ENCODE assay signal across 8 cellular contexts in genomic region chr20:7859371-7859802, GRCh38.
DNase-seq lines count a peak whose midpoint lies in the region; ATAC-seq and TF ChIP-seq lines count a peak whose summit lies in the region.

No MANE protein-coding gene starts in this region.

- TF ChIP-seq CTCF in Peyer's patch (IDR thresholded peaks at IDR 0.05): peak in 5 of 6 experiments; percentile 8 to 56 (median 37)
- TF ChIP-seq CTCF in epithelial cell of proximal tubule (conservative IDR thresholded peaks at IDR 0.05; ENCODE audit: low read depth, low read length): peak; percentile 80
- TF ChIP-seq CTCF in omental fat pad (IDR thresholded peaks at IDR 0.05): no peak

- no peaks in the 10 kb centered on the region for H3K4me1 ChIP-seq in Peyer's patch

- intact Hi-C loops in Right ventricle myocardium superior (cut with DNase I): no loop called here
- intact Hi-C loops in cardiac septum (cut with DNase I): loop anchor here (5.0 to 10.0 kb wide), 2 partner anchors 135 to 572 kb away; no protein-coding TSS in a partner anchor

- H3K36me3 ChIP-seq in Peyer's patch: no peaks in the 10 kb centered on the region

- H3K4me3 ChIP-seq in Peyer's patch: no peak overlapping the region
- H3K4me3 ChIP-seq in epithelial cell of proximal tubule (ENCODE audit: low read depth, low read length): no peak overlapping the region

- ATAC-seq in Right ventricle myocardium superior (ENCODE audit: poor library complexity): peak; percentile 55
- peak; percentile 68 for ATAC-seq in omental fat pad (ENCODE audit: low FRiP score)

- no peak overlapping the region for H3K27ac ChIP-seq in Peyer's patch

- H3K27me3 ChIP-seq in Peyer's patch: no peaks in the 10 kb centered on the region

- DNase-seq in Right ventricle myocardium superior (no peak), cardiac septum (ENCODE audit: low spot score) (no peak), LoVo (ENCODE audit: low spot score) (peak; percentile 23), Peyer's patch (no peak), epithelial cell of proximal tubule (ENCODE audit: low read depth) (no peak), omental fat pad (ENCODE audit: low spot score) (no peak), ecto neural progenitor cell (ENCODE audit: low spot score) (no peak)
- DNase-seq in activated effector memory CD4-positive, alpha-beta T cell treated with Interleukin-2 at 50 U/mL for 16 hours: no peak

- no peak for TF ChIP-seq POLR2A in Peyer's patch (IDR thresholded peaks at IDR 0.05)

- no peaks in the 10 kb centered on the region for H3K9me3 ChIP-seq in Peyer's patch

Comparison
In these comparisons a context has a peak if more than half of its experiments do, and no peak if none do; other contexts are left out.
1. CTCF ChIP-seq: peak in Peyer's patch (5 of 6) and epithelial cell of proximal tubule (single experiment); none in omental fat pad (0 of 3).